25 cellular contexts compared by ENCODE assay signal in genomic region chr3:58266577-58266976, GRCh38. TPM values are rescaled to one million over a fixed set of nuclear protein-coding genes. Genes with fewer than 3 reads are reported as not detected.
DNase-seq lines count a peak whose midpoint lies in the region; ATAC-seq, FAIRE-seq and TF ChIP-seq lines count a peak whose summit lies in the region.
"Had no signal": no experiment of that assay in that cellular context is flagged by ENCODE, and none has a peak within 500 bp of the region (broad histone marks: within the 10 kb centered on the region; RNA-seq: fewer than 3 reads in every experiment).

No MANE protein-coding gene starts in this region.

- ATAC-seq in HepG2 (no peak), GM21825 (IDR thresholded peaks at IDR 0.05; ENCODE audit: unreplicated experiment) (no peak)
- no peak for ATAC-seq in activated CD8-positive, alpha-beta T cell treated with anti-CD3 and anti-CD28 coated beads for 36 hours
- ATAC-seq: activated T-helper 17 cell treated with anti-CD3 and anti-CD28 coated beads, Interleukin-2, amount 50 U/mL, for 72 hours; gastrocnemius medialis had no signal

- no peak for TF ChIP-seq CTCF in dorsolateral prefrontal cortex (IDR thresholded peaks at IDR 0.05 in 54 of 56, conservative IDR thresholded peaks at IDR 0.05 in 2 of 56; ENCODE audit: low read depth in 1 of 56, partially characterized antibody in 56 of 56)
- no peak for TF ChIP-seq CTCF in HepG2 (CRISPR knock-in tag; IDR thresholded peaks at IDR 0.05)
- no peak for TF ChIP-seq CTCF in vagina (IDR thresholded peaks at IDR 0.05)
- no peak for TF ChIP-seq CTCF in activated CD8-positive, alpha-beta T cell treated with anti-CD3 and anti-CD28 coated beads for 36 hours (IDR thresholded peaks at IDR 0.05)

- no peaks in the 10 kb centered on the region for H3K79me2 ChIP-seq in HepG2 (ENCODE audit: insufficient read depth, low read length)

- no peaks in the 10 kb centered on the region for H3K36me3 Mint-ChIP-seq in activated CD8-positive, alpha-beta T cell treated with anti-CD3 and anti-CD28 coated beads for 36 hours (ENCODE audit: low read depth)

- no peak overlapping the region for H3K4me2 ChIP-seq in HepG2 (ENCODE audit: low read depth, low read length)

- H2AFZ ChIP-seq in HepG2 (ENCODE audit: low read length), result no peak overlapping the region

- H3K9me3 ChIP-seq in HepG2 (ENCODE audit: low read length) (no peaks in the 10 kb centered on the region), vagina (no peaks in the 10 kb centered on the region)
- H3K9me3 ChIP-seq: gastrocnemius medialis, left ventricle myocardium inferior, MG63 had no signal

- in situ Hi-C loops in HepG2 (cut with HindIII; ENCODE audit: extremely low pct_ligation_motif_present, low pct_unique_long_range_greater_than_20kb), result no loop called here

- H3K27ac Mint-ChIP-seq in activated CD8-positive, alpha-beta T cell treated with anti-CD3 and anti-CD28 coated beads for 36 hours, result no peak overlapping the region
- H3K27ac Mint-ChIP-seq: activated naive CD8-positive, alpha-beta T cell; activated T-helper 17 cell treated with anti-CD3 and anti-CD28 coated beads, Interleukin-2, amount 50 U/mL, for 72 hours; nephron had no signal

- CTCF ChIA-PET in HepG2 (lab: Yijun Ruan, JAX; ENCODE audit: low intra/inter-chr PET ratio, low total read pairs), result no interaction called here
- CTCF ChIA-PET in activated CD8-positive, alpha-beta T cell treated with anti-CD3 and anti-CD28 coated beads for 36 hours (lab: Charles Lee), result interaction anchor here (0.6 to 1.7 kb wide), 3 partner anchors 22 to 99 kb away, joined by 3 to 4 read pairs (median 3); no protein-coding TSS in a partner anchor

- no peak overlapping the region for H3K9ac ChIP-seq in HepG2 (ENCODE audit: insufficient read depth, low read depth, low read length)

- POLR2A ChIA-PET in HepG2 (lab: Yijun Ruan, JAX), result interaction anchor here (1.4 kb wide), 1 partner anchor 29 kb away, joined by 5 read pairs; the partner anchor contains the start of gene ABHD6
- POLR2A ChIA-PET in activated CD8-positive, alpha-beta T cell treated with anti-CD3 and anti-CD28 coated beads for 36 hours (lab: Charles Lee), result interaction anchor here (0.6 kb wide), 1 partner anchor 950 kb away, joined by 4 read pairs; no protein-coding TSS in a partner anchor

- H3K27ac ChIP-seq in dorsolateral prefrontal cortex (peak overlapping the region in 41 of 59 donors; percentile 1 to 84 (median 51)), HepG2 (ENCODE audit: extremely low read length, insufficient read depth, low read length) (no peak overlapping the region), vagina (no peak overlapping the region)
- H3K27ac ChIP-seq: gastrocnemius medialis, left ventricle myocardium inferior had no signal

- intact Hi-C loops in dorsolateral prefrontal cortex (cut with DNase I), result no loop called here
- intact Hi-C loops in HepG2 (cut with micrococcal nuclease; ENCODE audit: unreplicated experiment), result no loop called here
- intact Hi-C loops in vagina (cut with DNase I), result no loop called here
- intact Hi-C loops in activated CD8-positive, alpha-beta T cell treated with anti-CD3 and anti-CD28 coated beads for 36 hours (cut with micrococcal nuclease), result no loop called here

- H3K4me3 ChIP-seq in dorsolateral prefrontal cortex, result no peak overlapping the region
- H3K4me3 ChIP-seq in HepG2 (replicated peaks in 1 of 3; ENCODE audit: insufficient read depth in 1 of 3, low read depth in 2 of 3, low read length in 3 of 3), result no peak overlapping the region
- no peak overlapping the region for H3K4me3 ChIP-seq in vagina
- H3K4me3 ChIP-seq: gastrocnemius medialis, left ventricle myocardium inferior, MG63 had no signal

- BruUV-seq in HepG2 (replicated peaks; lab: Mats Ljungman, UMichigan), result no TSS peak

- H3K27me3 Mint-ChIP-seq in activated CD8-positive, alpha-beta T cell treated with anti-CD3 and anti-CD28 coated beads for 36 hours, result no peaks in the 10 kb centered on the region
- H3K27me3 Mint-ChIP-seq: activated naive CD8-positive, alpha-beta T cell; activated T-helper 17 cell treated with anti-CD3 and anti-CD28 coated beads, Interleukin-2, amount 50 U/mL, for 72 hours had no signal

- DNase-seq in Ammon's horn (ENCODE audit: low spot score) (peak; percentile 46), NCI-H446 treated with DMSO at 0.1 percent for 48 hours (lab: John Stamatoyannopoulos, UW) (peak; percentile 73), dorsolateral prefrontal cortex (peak in 2 of 10 donors; percentile 43 to 63), HepG2 (ENCODE audit: low spot score) (no peak), vagina (ENCODE audit: extremely low spot score in 2 of 2) (no peak)
- no peak for DNase-seq in activated CD8-positive, alpha-beta T cell treated with anti-CD3 and anti-CD28 coated beads for 36 hours
- no peak for DNase-seq in activated naive CD4-positive, alpha-beta T cell (lab: John Stamatoyannopoulos, UW)
- DNase-seq: activated CD4-positive, alpha-beta T cell treated with anti-CD3 and anti-CD28 coated beads, Interleukin-2, amount 50 U/mL, for 1 hour; activated CD8-positive, alpha-beta memory T cell treated with anti-CD3 and anti-CD28 coated beads, Interleukin-2, amount 50 U/mL, for 4 hours; aorta; gastrocnemius medialis; immature natural killer cell; left ventricle myocardium inferior; MG63; midbrain; NCI-H774; OCI-M1; stimulated activated CD4-positive, alpha-beta T cell treated with anti-CD3 and anti-CD28 coated beads, Interleukin-4, amount 100 ng/mL, for 1 hour; stimulated activated naive CD4-positive, alpha-beta T cell treated with Interleukin-2 at 50 U/mL for 16 hours; T-helper 9 cell had no signal

- H3K36me3 ChIP-seq in HepG2 (replicated peaks in 1 of 2; ENCODE audit: control insufficient read depth in 1 of 2, insufficient read depth in 2 of 2, low read length in 2 of 2), result peaks cover 5 to 12% of the 10 kb centered on the region in 2 experiments; a peak in 3 of 5 replicates
- H3K36me3 ChIP-seq in vagina, result peaks cover 0 to 13% of the 10 kb centered on the region in 2 donors
- H3K36me3 ChIP-seq: gastrocnemius medialis, MG63 had no signal

- no peak for TF ChIP-seq EP300 in HepG2 (IDR thresholded peaks at IDR 0.05; ENCODE audit: low read depth in 2 of 2, low read length in 2 of 2)
- TF ChIP-seq EP300 in HepG2 (CRISPR knock-in tag; IDR thresholded peaks at IDR 0.05; ENCODE audit: borderline replicate concordance), result no peak

- H3K4me1 ChIP-seq in HepG2 (ENCODE audit: insufficient read depth, low read length), result no peaks in the 10 kb centered on the region
- no peaks in the 10 kb centered on the region for H3K4me1 ChIP-seq in vagina
- H3K4me1 ChIP-seq: gastrocnemius medialis, left ventricle myocardium inferior had no signal

- no peak for TF ChIP-seq RAD21 in HepG2 (CRISPR knock-in tag; IDR thresholded peaks at IDR 0.05)

- no peaks in the 10 kb centered on the region for H3K4me1 Mint-ChIP-seq in activated CD8-positive, alpha-beta T cell treated with anti-CD3 and anti-CD28 coated beads for 36 hours (ENCODE audit: low read depth)
- H3K4me1 Mint-ChIP-seq: activated T-helper 17 cell treated with anti-CD3 and anti-CD28 coated beads, Interleukin-2, amount 50 U/mL, for 72 hours; immature natural killer cell; nephron had no signal

- no peak for FAIRE-seq in HepG2 (lab: Jason Lieb, UNC)

- no peak overlapping the region for H3K4me3 Mint-ChIP-seq in activated CD8-positive, alpha-beta T cell treated with anti-CD3 and anti-CD28 coated beads for 36 hours
- H3K4me3 Mint-ChIP-seq: activated naive CD8-positive, alpha-beta T cell; activated T-helper 17 cell treated with anti-CD3 and anti-CD28 coated beads, Interleukin-2, amount 50 U/mL, for 72 hours; immature natural killer cell; nephron had no signal

- no peaks in the 10 kb centered on the region for H4K20me1 ChIP-seq in HepG2 (ENCODE audit: insufficient read depth, low read length)

- no peaks in the 10 kb centered on the region for H3K27me3 ChIP-seq in dorsolateral prefrontal cortex
- H3K27me3 ChIP-seq in HepG2 (ENCODE audit: control insufficient read depth in 1 of 2, insufficient read depth in 2 of 2, low read length in 2 of 2), result no peaks in the 10 kb centered on the region
- H3K27me3 ChIP-seq in vagina, result no peaks in the 10 kb centered on the region
- H3K27me3 ChIP-seq: gastrocnemius medialis, MG63 had no signal

- 95% methylated on average over 1 of the region's 1 CpG for WGBS in HepG2 (ENCODE audit: low lambda C conversion rate)

- TF ChIP-seq POLR2A in HepG2 (IDR thresholded peaks at IDR 0.05; ENCODE audit: insufficient read depth in 1 of 2, low read depth in 2 of 2, low read length in 2 of 2), result no peak
- TF ChIP-seq POLR2A in vagina (IDR thresholded peaks at IDR 0.05), result no peak

- H3K9me3 Mint-ChIP-seq in activated CD8-positive, alpha-beta T cell treated with anti-CD3 and anti-CD28 coated beads for 36 hours, result no peaks in the 10 kb centered on the region
- H3K9me3 Mint-ChIP-seq: activated T-helper 17 cell treated with anti-CD3 and anti-CD28 coated beads, Interleukin-2, amount 50 U/mL, for 72 hours; immature natural killer cell; nephron had no signal

RNA-seq across cellular contexts. Expression of gene ABHD6, which starts 29.0 kb away (rescaled TPM):
- total RNA-seq in dorsolateral prefrontal cortex (10 to 100 TPM; 32.0 to 78.5 (median 50.8) TPM), HepG2 (2016; rRNA removed; fragmentation: Illumina TruSeq; extraction: Trizol) (5.7 and 9.0 TPM in 2 replicates), vagina (18.9 TPM)
- 4.3 and 4.9 TPM in 2 replicates for total RNA-seq in HepG2 (2016; cell fraction: cytosol; rRNA removed; fragmentation: Illumina TruSeq; extraction: Trizol; ENCODE audit: low read depth)
- 4.8 and 8.8 TPM in 2 replicates for total RNA-seq in HepG2 (2016; cell fraction: insoluble cytoplasmic fraction; rRNA removed; fragmentation: Illumina TruSeq; extraction: Trizol)
- total RNA-seq in HepG2 (2016; cell fraction: membrane; rRNA removed; fragmentation: Illumina TruSeq; extraction: Trizol), result 7.3 and 7.9 TPM in 2 replicates
- total RNA-seq in HepG2 (2016; cell fraction: nucleus; rRNA removed; fragmentation: Illumina TruSeq; extraction: Trizol), result 7.5 and 8.4 TPM in 2 replicates
- 16.5 and 17.2 TPM in 2 replicates for polyA plus RNA-seq in HepG2 (2011; rRNA removed)
- polyA plus RNA-seq in HepG2 (2011; cell fraction: cytosol; rRNA removed), result 17.9 and 18.6 TPM in 2 replicates
- 10.2 and 11.0 TPM in 2 replicates for polyA plus RNA-seq in HepG2 (2011; cell fraction: nucleus; rRNA removed)
- 7.6 and 9.4 TPM in 2 replicates for polyA plus RNA-seq in HepG2 (2012)
- 3.4 and 4.3 TPM in 2 replicates for polyA plus RNA-seq in HepG2 (2016; cell fraction: cytosol; fragmentation: Illumina TruSeq; extraction: Trizol; ENCODE audit: low read depth)
- 4.7 and 5.8 TPM in 2 replicates for polyA plus RNA-seq in HepG2 (2016; cell fraction: insoluble cytoplasmic fraction; fragmentation: Illumina TruSeq; extraction: Trizol; ENCODE audit: low read depth)
- polyA plus RNA-seq in HepG2 (2016; cell fraction: membrane; fragmentation: Illumina TruSeq; extraction: Trizol; ENCODE audit: low read depth), result 4.9 and 6.1 TPM in 2 replicates
- 9.1 and 12.2 TPM in 2 replicates for polyA plus RNA-seq in HepG2 (2016; cell fraction: nucleus; fragmentation: Illumina TruSeq; extraction: Trizol; ENCODE audit: insufficient read depth, low read depth)
- polyA minus RNA-seq in HepG2 (2011; rRNA and poly(A)+ RNA removed; ENCODE audit: low replicate concordance), result 34.5 and 67.6 TPM in 2 replicates
- 10.7 and 12.8 TPM in 2 replicates for polyA minus RNA-seq in HepG2 (2011; cell fraction: cytosol; rRNA and poly(A)+ RNA removed)
- polyA minus RNA-seq in HepG2 (2011; cell fraction: nucleus; rRNA and poly(A)+ RNA removed), result 12.6 and 14.9 TPM in 2 replicates
- 1 to 10 TPM; 3.3 to 3.7 TPM for total RNA-seq in activated CD8-positive, alpha-beta T cell treated with anti-CD3 and anti-CD28 coated beads for 36 hours

RNA-seq across cellular contexts. Expression of gene RPP14, which starts 39.5 kb away (rescaled TPM):
- total RNA-seq in dorsolateral prefrontal cortex (10 to 100 TPM; 10.7 to 30.0 (median 19.1) TPM), HepG2 (2016; rRNA removed; fragmentation: Illumina TruSeq; extraction: Trizol) (15.4 and 21.5 TPM in 2 replicates), vagina (16.9 TPM)
- total RNA-seq in HepG2 (2016; cell fraction: cytosol; rRNA removed; fragmentation: Illumina TruSeq; extraction: Trizol; ENCODE audit: low read depth), result 3.9 and 5.5 TPM in 2 replicates
- 19.2 and 23.3 TPM in 2 replicates for total RNA-seq in HepG2 (2016; cell fraction: insoluble cytoplasmic fraction; rRNA removed; fragmentation: Illumina TruSeq; extraction: Trizol)
- total RNA-seq in HepG2 (2016; cell fraction: membrane; rRNA removed; fragmentation: Illumina TruSeq; extraction: Trizol), result 14.8 and 15.2 TPM in 2 replicates
- 13.3 and 14.6 TPM in 2 replicates for total RNA-seq in HepG2 (2016; cell fraction: nucleus; rRNA removed; fragmentation: Illumina TruSeq; extraction: Trizol)
- polyA plus RNA-seq in HepG2 (2011; rRNA removed), result 10.5 and 16.2 TPM in 2 replicates
- polyA plus RNA-seq in HepG2 (2011; cell fraction: cytosol; rRNA removed), result 8.2 and 12.1 TPM in 2 replicates
- 4.6 and 7.8 TPM in 2 replicates for polyA plus RNA-seq in HepG2 (2011; cell fraction: nucleus; rRNA removed)
- 7.4 and 10.0 TPM in 2 replicates for polyA plus RNA-seq in HepG2 (2012)
- polyA plus RNA-seq in HepG2 (2016; cell fraction: cytosol; fragmentation: Illumina TruSeq; extraction: Trizol; ENCODE audit: low read depth), result 3.0 and 5.0 TPM in 2 replicates
- polyA plus RNA-seq in HepG2 (2016; cell fraction: insoluble cytoplasmic fraction; fragmentation: Illumina TruSeq; extraction: Trizol; ENCODE audit: low read depth), result 19.5 and 20.3 TPM in 2 replicates
- polyA plus RNA-seq in HepG2 (2016; cell fraction: membrane; fragmentation: Illumina TruSeq; extraction: Trizol; ENCODE audit: low read depth), result 9.1 and 11.4 TPM in 2 replicates
- 20.1 and 20.2 TPM in 2 replicates for polyA plus RNA-seq in HepG2 (2016; cell fraction: nucleus; fragmentation: Illumina TruSeq; extraction: Trizol; ENCODE audit: insufficient read depth, low read depth)
- polyA minus RNA-seq in HepG2 (2011; rRNA and poly(A)+ RNA removed; ENCODE audit: low replicate concordance), result 11.7 and 17.4 TPM in 2 replicates
- 4.1 and 6.0 TPM in 2 replicates for polyA minus RNA-seq in HepG2 (2011; cell fraction: cytosol; rRNA and poly(A)+ RNA removed)
- 17.5 and 18.9 TPM in 2 replicates for polyA minus RNA-seq in HepG2 (2011; cell fraction: nucleus; rRNA and poly(A)+ RNA removed)
- 10 to 100 TPM; 16.1 to 18.0 TPM for total RNA-seq in activated CD8-positive, alpha-beta T cell treated with anti-CD3 and anti-CD28 coated beads for 36 hours

RNA-seq across cellular contexts. Expression of gene HTD2, which starts 39.7 kb away (rescaled TPM):
- total RNA-seq in dorsolateral prefrontal cortex, result 10 to 100 TPM in 85 of 120 experiments, 1 to 10 TPM in 35; 5.0 to 23.1 (median 11.3) TPM
- total RNA-seq in HepG2 (2016; rRNA removed; fragmentation: Illumina TruSeq; extraction: Trizol), result 13.7 and 20.1 TPM in 2 replicates
- total RNA-seq in HepG2 (2016; cell fraction: cytosol; rRNA removed; fragmentation: Illumina TruSeq; extraction: Trizol; ENCODE audit: low read depth), result 3.2 and 5.5 TPM in 2 replicates
- total RNA-seq in HepG2 (2016; cell fraction: insoluble cytoplasmic fraction; rRNA removed; fragmentation: Illumina TruSeq; extraction: Trizol), result 12.8 and 20.3 TPM in 2 replicates
- 13.7 and 15.4 TPM in 2 replicates for total RNA-seq in HepG2 (2016; cell fraction: membrane; rRNA removed; fragmentation: Illumina TruSeq; extraction: Trizol)
- total RNA-seq in HepG2 (2016; cell fraction: nucleus; rRNA removed; fragmentation: Illumina TruSeq; extraction: Trizol), result 7.4 and 8.0 TPM in 2 replicates
- polyA plus RNA-seq in HepG2 (2011; rRNA removed), result 7.8 and 8.6 TPM in 2 replicates
- polyA plus RNA-seq in HepG2 (2011; cell fraction: cytosol; rRNA removed), result 5.0 and 8.2 TPM in 2 replicates
- 2.4 and 2.6 TPM in 2 replicates for polyA plus RNA-seq in HepG2 (2011; cell fraction: nucleus; rRNA removed)
- 5.6 and 7.7 TPM in 2 replicates for polyA plus RNA-seq in HepG2 (2012)
- 3.9 and 5.1 TPM in 2 replicates for polyA plus RNA-seq in HepG2 (2016; cell fraction: cytosol; fragmentation: Illumina TruSeq; extraction: Trizol; ENCODE audit: low read depth)
- 14.3 and 17.9 TPM in 2 replicates for polyA plus RNA-seq in HepG2 (2016; cell fraction: insoluble cytoplasmic fraction; fragmentation: Illumina TruSeq; extraction: Trizol; ENCODE audit: low read depth)
- polyA plus RNA-seq in HepG2 (2016; cell fraction: membrane; fragmentation: Illumina TruSeq; extraction: Trizol; ENCODE audit: low read depth), result 8.0 and 9.8 TPM in 2 replicates
- 12.9 and 13.7 TPM in 2 replicates for polyA plus RNA-seq in HepG2 (2016; cell fraction: nucleus; fragmentation: Illumina TruSeq; extraction: Trizol; ENCODE audit: insufficient read depth, low read depth)
- polyA minus RNA-seq in HepG2 (2011; rRNA and poly(A)+ RNA removed; ENCODE audit: low replicate concordance), result 3.9 and 9.8 TPM in 2 replicates
- polyA minus RNA-seq in HepG2 (2011; cell fraction: cytosol; rRNA and poly(A)+ RNA removed), result 4.0 and 4.7 TPM in 2 replicates
- 5.2 and 5.7 TPM in 2 replicates for polyA minus RNA-seq in HepG2 (2011; cell fraction: nucleus; rRNA and poly(A)+ RNA removed)
- total RNA-seq in vagina, result 3.7 TPM
- 1 to 10 TPM; 8.4 to 9.6 TPM for total RNA-seq in activated CD8-positive, alpha-beta T cell treated with anti-CD3 and anti-CD28 coated beads for 36 hours

RNA-seq across cellular contexts. Expression of gene DNASE1L3, which starts 55.8 kb away (rescaled TPM):
- total RNA-seq in dorsolateral prefrontal cortex (1 to 10 TPM in 7 of 120 experiments, under 1 TPM in 5, not detected in 108; 0.23 to 2.8 (median 1.1) TPM), HepG2 (2016; rRNA removed; fragmentation: Illumina TruSeq; extraction: Trizol) (0.55 and 0.86 TPM in 2 replicates), vagina (13.3 TPM)
- 0.30 TPM in 1 of 2 replicates, not detected in the other for total RNA-seq in HepG2 (2016; cell fraction: cytosol; rRNA removed; fragmentation: Illumina TruSeq; extraction: Trizol; ENCODE audit: low read depth)
- 0.61 and 0.73 TPM in 2 replicates for total RNA-seq in HepG2 (2016; cell fraction: insoluble cytoplasmic fraction; rRNA removed; fragmentation: Illumina TruSeq; extraction: Trizol)
- 0.53 and 1.1 TPM in 2 replicates for total RNA-seq in HepG2 (2016; cell fraction: membrane; rRNA removed; fragmentation: Illumina TruSeq; extraction: Trizol)
- total RNA-seq in HepG2 (2016; cell fraction: nucleus; rRNA removed; fragmentation: Illumina TruSeq; extraction: Trizol), result 0.22 TPM in 1 of 2 replicates, not detected in the other
- polyA plus RNA-seq in HepG2 (2011; rRNA removed), result 1.0 and 1.7 TPM in 2 replicates
- polyA plus RNA-seq in HepG2 (2011; cell fraction: cytosol; rRNA removed), result 1.0 and 1.3 TPM in 2 replicates
- 0.43 and 0.51 TPM in 2 replicates for polyA plus RNA-seq in HepG2 (2011; cell fraction: nucleus; rRNA removed)
- polyA plus RNA-seq in HepG2 (2012), result 0.33 and 2.5 TPM in 2 replicates
- 0.27 and 0.35 TPM in 2 replicates for polyA plus RNA-seq in HepG2 (2016; cell fraction: cytosol; fragmentation: Illumina TruSeq; extraction: Trizol; ENCODE audit: low read depth)
- 0.44 and 0.59 TPM in 2 replicates for polyA plus RNA-seq in HepG2 (2016; cell fraction: insoluble cytoplasmic fraction; fragmentation: Illumina TruSeq; extraction: Trizol; ENCODE audit: low read depth)
- 0.34 and 0.37 TPM in 2 replicates for polyA plus RNA-seq in HepG2 (2016; cell fraction: membrane; fragmentation: Illumina TruSeq; extraction: Trizol; ENCODE audit: low read depth)
- polyA plus RNA-seq in HepG2 (2016; cell fraction: nucleus; fragmentation: Illumina TruSeq; extraction: Trizol; ENCODE audit: insufficient read depth, low read depth), result 0.55 TPM in 1 of 2 replicates, not detected in the other
- polyA minus RNA-seq in HepG2 (2011; rRNA and poly(A)+ RNA removed; ENCODE audit: low replicate concordance), result 0.14 and 1.8 TPM in 2 replicates
- 0.88 TPM in 1 of 2 replicates, not detected in the other for polyA minus RNA-seq in HepG2 (2011; cell fraction: cytosol; rRNA and poly(A)+ RNA removed)
- 0.77 and 0.87 TPM in 2 replicates for polyA minus RNA-seq in HepG2 (2011; cell fraction: nucleus; rRNA and poly(A)+ RNA removed)
- total RNA-seq in activated CD8-positive, alpha-beta T cell treated with anti-CD3 and anti-CD28 coated beads for 36 hours, result not detected
- total RNA-seq: activated T-helper 17 cell treated with anti-CD3 and anti-CD28 coated beads, Interleukin-2, amount 50 U/mL, for 72 hours; osteocyte had no signal

Comparison
In these comparisons a context has a peak if more than half of its experiments do, and no peak if none do; other contexts are left out.
1. DNase-seq: peak in Ammon's horn (single experiment) and NCI-H446 treated with DMSO at 0.1 percent for 48 hours (single experiment); none in HepG2 (single experiment), vagina (0 of 2), activated CD8-positive, alpha-beta T cell treated with anti-CD3 and anti-CD28 coated beads for 36 hours (single experiment) and activated naive CD4-positive, alpha-beta T cell (0 of 4).
2. H3K27ac ChIP-seq: peak in dorsolateral prefrontal cortex (41 of 59); none in HepG2 (single experiment) and vagina (single experiment).